Comparison of ENCODE assay signal across 22 cellular contexts in genomic region chr12:3185260-3185870, GRCh38.
A peak's percentile ranks its signal among the peaks of the same experiment; 100 is the strongest.
DNase-seq lines count a peak whose midpoint lies in the region; ATAC-seq and TF ChIP-seq lines count a peak whose summit lies in the region.
"Had no signal": no experiment of that assay in that cellular context is flagged by ENCODE, and none has a peak within 500 bp of the region (broad histone marks: within the 10 kb centered on the region; RNA-seq: fewer than 3 reads in every experiment).

No MANE protein-coding gene starts in this region.

- H3K36me3 ChIP-seq in tibial artery: no peaks in the 10 kb centered on the region

- H3K4me3 ChIP-seq in fibroblast of villous mesenchyme (ENCODE audit: low read depth, low read length) (no peak overlapping the region), right cardiac atrium (ENCODE audit: low read length) (no peak overlapping the region), tibial artery (no peak overlapping the region)

- WGBS in right cardiac atrium: 76% methylated on average over 11 of the region's 11 CpGs

- H3K9me3 ChIP-seq in right cardiac atrium (ENCODE audit: control insufficient read depth, low read length) (no peaks in the 10 kb centered on the region), tibial artery (no peaks in the 10 kb centered on the region)

- TF ChIP-seq CTCF in fibroblast of villous mesenchyme (IDR thresholded peaks at IDR 0.05; ENCODE audit: insufficient read depth, low read depth, low read length): no peak
- TF ChIP-seq CTCF in tibial artery (IDR thresholded peaks at IDR 0.05): no peak

- H3K4me1 ChIP-seq in right cardiac atrium (ENCODE audit: control insufficient read depth, insufficient read depth, low read length) (peaks cover 30% of the 10 kb centered on the region), tibial artery (peaks cover 0 to 59% (median 39%) of the 10 kb centered on the region in 4 donors)

- intact Hi-C loops in right cardiac atrium (cut with DNase I) (loop anchor here in 1 of 4 donors (5.0 kb wide), 1 partner anchor 38 kb away; no protein-coding TSS in a partner anchor), tibial artery (cut with DNase I; ENCODE audit: low total_unique reads) (no loop called here)

- ATAC-seq in right cardiac atrium: peak; percentile 64 to 71
- ATAC-seq in HG03175 (IDR thresholded peaks at IDR 0.05; ENCODE audit: unreplicated experiment): no peak
- ATAC-seq: PC-3; stimulated activated naive B cell treated with anti-CD40 and anti-IgM and Interleukin-4, amounts not matched to agents 10 μg/mL and 1 μg/mL and 100 μg/mL, for 72 hours had no signal

- peak; percentile 57 for DNase-seq in RPMI8226
- peak; percentile 28 for DNase-seq in fibroblast of villous mesenchyme (ENCODE audit: low read depth)
- DNase-seq in right cardiac atrium: peak in 2 of 3 donors; percentile 79
- peak in 1 of 2 donors; percentile 84 for DNase-seq in tibial artery
- no peak for DNase-seq in substantia nigra (lab: John Stamatoyannopoulos, UW)
- DNase-seq in DMS79 treated with DMSO at 0.1 percent for 48 hours (lab: John Stamatoyannopoulos, UW): no peak
- DNase-seq: activated CD4-positive, CD25-positive, alpha-beta regulatory T cell treated with anti-CD3 and anti-CD28 coated beads, Interleukin-2, amount 50 U/mL, for 72 hours; activated effector memory CD4-positive, alpha-beta T cell treated with anti-CD3 and anti-CD28 coated beads, Interleukin-2, amount 50 U/mL, for 16 hours; CD4-positive, alpha-beta memory T cell; DMS 273 treated with DMSO at 0.1 percent for 48 hours; naive B cell; NCI-H1092 treated with DMSO at 0.1 percent for 48 hours; NCI-H1930; NCI-H226; occipital lobe; PC-3; SIG-M5; stimulated activated CD4-positive, alpha-beta T cell treated with anti-CD3 and anti-CD28 coated beads, Interleukin-12 subunit alpha, Interleukin-12 subunit beta, amount 100 ng/mL, for 4 hours; stimulated activated CD4-positive, alpha-beta T cell treated with anti-CD3 and anti-CD28 coated beads, Interleukin-4, amount 100 ng/mL, for 24 hours; stimulated activated naive B cell treated with anti-CD40 and anti-IgM and Interleukin-4, amounts not matched to agents 10 μg/mL and 1 μg/mL and 100 μg/mL, for 72 hours; T-helper 1 cell had no signal

- peak overlapping the region; percentile 93 for H3K27ac ChIP-seq in right cardiac atrium (ENCODE audit: low read length)
- H3K27ac ChIP-seq in tibial artery: peak overlapping the region; percentile 80 to 87
- H3K27ac ChIP-seq in substantia nigra (ENCODE audit: low read depth, low read length, poor library complexity, severe bottlenecking): no peak overlapping the region

- H3K27me3 ChIP-seq in right cardiac atrium (ENCODE audit: control insufficient read depth, insufficient read depth) (no peaks in the 10 kb centered on the region), tibial artery (no peaks in the 10 kb centered on the region)

Comparison
In these comparisons a context has a peak if more than half of its experiments do, and no peak if none do; other contexts are left out.
1. DNase-seq: peak in RPMI8226 (single experiment), fibroblast of villous mesenchyme (single experiment) and right cardiac atrium (2 of 3); none in substantia nigra (0 of 49) and DMS79 treated with DMSO at 0.1 percent for 48 hours (single experiment).